ENCODE assay signal across 8 cellular contexts in genomic region chr6:79078057-79078969, GRCh38. TPM values are rescaled to one million over a fixed set of nuclear protein-coding genes. Genes with fewer than 3 reads are reported as not detected.
DNase-seq lines count a peak whose midpoint lies in the region; ATAC-seq, FAIRE-seq and TF ChIP-seq lines count a peak whose summit lies in the region.

Gene PHIP, minus strand, starts transcription at chr6:79078254. Its CDS starts 186 bp downstream, at chr6:79078068.

- WGBS in right cardiac atrium = under 1% methylated on average over 73 of the region's 73 CpGs

- peak in 1 of 2 donors; percentile 75 for TF ChIP-seq POLR2A in uterus (IDR thresholded peaks at IDR 0.05)

- H3K27ac ChIP-seq in right cardiac atrium (ENCODE audit: low read length) (peak within 1 kb of the TSS; percentile 97), uterus (peak within 1 kb of the TSS; percentile 99)

- H3K36me3 ChIP-seq in uterus = no peaks in the 10 kb centered on the region

- peak in 1 of 4 experiments; percentile 4 for TF ChIP-seq CTCF in uterus (IDR thresholded peaks at IDR 0.05)

- H3K4me1 ChIP-seq in right cardiac atrium (ENCODE audit: control insufficient read depth, insufficient read depth, low read length) = no peaks in the 10 kb centered on the region
- H3K4me1 ChIP-seq in uterus = peaks cover 5 to 10% of the 10 kb centered on the region in 2 donors

- no peaks in the 10 kb centered on the region for H3K9me3 ChIP-seq in right cardiac atrium (ENCODE audit: control insufficient read depth, low read length)
- H3K9me3 ChIP-seq in uterus = no peaks in the 10 kb centered on the region

- ATAC-seq in HG02973 (IDR thresholded peaks at IDR 0.05; ENCODE audit: unreplicated experiment) (peak; percentile 72), right cardiac atrium (peak; percentile 95 to 96)

- intact Hi-C loops in T-helper 2 cell treated with Interferon-gamma antibody and Interleukin-4, amounts not matched to agents 100 ng/mL and 5 ng/mL, for 36 hours (cut with micrococcal nuclease) = loop anchor here (1.0 to 10.0 kb wide), 7 partner anchors 36 to 1028 kb away; partner anchors contain the start of genes BCKDHB, HMGN3, IRAK1BP1 and LCA5
- intact Hi-C loops in right cardiac atrium (cut with DNase I) (loop anchor here in 2 of 4 donors (5.0 kb wide), 1 partner anchor 154 kb away; the partner anchor contains the start of gene HMGN3 (in 2 of the 2)), uterus (cut with DNase I; ENCODE audit: low total_unique reads) (no loop called here)

- DNase-seq in GM18507 (ENCODE audit: extremely low spot score, insufficient read length, low read depth) = no peak
- peak; percentile 81 to 88 for DNase-seq in NCI-H1930 (lab: John Stamatoyannopoulos, UW)
- DNase-seq in anterior cingulate cortex (lab: John Stamatoyannopoulos, UW) = peak; percentile 25 to 98 (median 92)
- DNase-seq in right cardiac atrium = peak; percentile 95 to 98 (median 98)
- peak; percentile 94 for DNase-seq in putamen (ENCODE audit: low spot score)
- peak; percentile 91 to 94 for DNase-seq in uterus

- peak within 1 kb of the TSS; percentile 99 for H3K4me3 ChIP-seq in right cardiac atrium (ENCODE audit: low read length)
- peak within 1 kb of the TSS; percentile 90 to 98 for H3K4me3 ChIP-seq in uterus

- FAIRE-seq in GM18507 (lab: Jason Lieb, UNC) = peak; percentile 82

- no peaks in the 10 kb centered on the region for H3K27me3 ChIP-seq in right cardiac atrium (ENCODE audit: control insufficient read depth, insufficient read depth)
- no peaks in the 10 kb centered on the region for H3K27me3 ChIP-seq in uterus

RNA-seq across cellular contexts. Expression of gene PHIP, which starts in this region (rescaled TPM):
- 34.2 and 35.7 TPM in 2 replicates for total RNA-seq in T-helper 2 cell treated with Interferon-gamma antibody and Interleukin-4, amounts not matched to agents 100 ng/mL and 5 ng/mL, for 36 hours
- 10 to 100 TPM; 17.7 to 19.6 (median 19.2) TPM for total RNA-seq in right cardiac atrium
- 6.8 TPM for polyA plus RNA-seq in right cardiac atrium
- total RNA-seq in uterus = 10 to 100 TPM; 40.6 to 85.3 (median 53.9) TPM
